15 cellular contexts compared by ENCODE assay signal in the genomic region with DNA sequence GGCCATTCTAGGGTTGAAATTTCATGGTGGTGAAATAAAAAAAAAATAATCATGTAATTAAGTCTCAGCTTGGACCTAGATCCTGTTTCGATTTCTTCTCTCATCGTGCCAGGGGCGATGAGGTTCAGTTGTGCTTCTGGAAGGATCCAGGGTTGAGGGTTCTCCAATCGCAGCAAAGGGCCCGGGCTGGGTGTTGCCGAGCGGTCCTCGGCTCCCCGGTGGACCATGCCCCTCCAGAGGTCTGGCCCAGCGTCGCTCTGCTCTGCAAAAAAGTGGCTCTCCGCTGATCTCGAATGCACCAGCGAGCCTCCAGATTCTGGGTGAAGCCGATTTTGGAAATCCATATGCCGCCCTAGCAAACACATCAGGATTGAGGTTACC. TPM values are rescaled to one million over a fixed set of nuclear protein-coding genes. Genes with fewer than 3 reads are reported as not detected.
DNase-seq lines count a peak whose midpoint lies in the region; ATAC-seq and TF ChIP-seq lines count a peak whose summit lies in the region.
"Had no signal": no experiment of that assay in that cellular context is flagged by ENCODE, and none has a peak within 500 bp of the region (broad histone marks: within the 10 kb centered on the region; RNA-seq: fewer than 3 reads in every experiment).

No MANE protein-coding gene starts in this region.

- H3K9me3 Mint-ChIP-seq in naive B cell: peaks cover 0 to 3% (median 0%) of the 10 kb centered on the region in 7 donors
- H3K9me3 Mint-ChIP-seq: activated B cell treated with CpG ODN at 0.5 μM for 24 hours; central memory CD8-positive, alpha-beta T cell had no signal

- ATAC-seq in naive B cell (ENCODE audit: low read depth in 2 of 2) (no peak), GM19455 (IDR thresholded peaks at IDR 0.05; ENCODE audit: unreplicated experiment) (no peak)
- ATAC-seq: left colon had no signal

- H3K4me3 ChIP-seq in epithelial cell of proximal tubule (ENCODE audit: low read depth, low read length): peak overlapping the region; percentile 46
- H3K4me3 ChIP-seq: SJSA1 had no signal

- peaks cover 4 to 10% (median 9%) of the 10 kb centered on the region in 3 donors for H3K4me1 Mint-ChIP-seq in naive B cell
- H3K4me1 Mint-ChIP-seq: central memory CD8-positive, alpha-beta T cell had no signal

- no peaks in the 10 kb centered on the region for H3K36me3 Mint-ChIP-seq in naive B cell

- H3K27ac Mint-ChIP-seq in naive B cell: no peak overlapping the region
- H3K27ac Mint-ChIP-seq: activated B cell treated with CpG ODN at 0.5 μM for 24 hours had no signal

- peaks cover 46 to 82% (median 56%) of the 10 kb centered on the region in 3 donors for H3K27me3 Mint-ChIP-seq in naive B cell

- TF ChIP-seq CTCF in epithelial cell of proximal tubule (conservative IDR thresholded peaks at IDR 0.05; ENCODE audit: low read depth, low read length): no peak

- H3K4me3 Mint-ChIP-seq in naive B cell: peak overlapping the region; percentile 12 to 77 (median 36)
- H3K4me3 Mint-ChIP-seq: activated B cell treated with CpG ODN at 0.5 μM for 24 hours; central memory CD8-positive, alpha-beta T cell had no signal

- DNase-seq in AG08395 (ENCODE audit: low spot score) (peak; percentile 46), GM03348 (ENCODE audit: low spot score) (peak; percentile 71), epithelial cell of proximal tubule (ENCODE audit: low read depth) (no peak), naive B cell (no peak), SK-N-DZ (ENCODE audit: low spot score) (no peak), SIG-M5 (lab: John Stamatoyannopoulos, UW) (no peak), DMS153 (lab: John Stamatoyannopoulos, UW) (no peak)
- DNase-seq: activated B cell treated with CpG ODN at 0.5 μM for 24 hours; left colon; NCI-H774; stimulated activated CD4-positive, alpha-beta T cell treated with anti-CD3 and anti-CD28 coated beads, Interleukin-1b, Interleukin-23, amount 100 ng/mL, for 48 hours; stimulated activated naive CD4-positive, alpha-beta T cell had no signal

RNA-seq across cellular contexts. Expression of a gene that starts 39.0 kb away (rescaled TPM):
- not detected in 2 replicates for total RNA-seq in epithelial cell of proximal tubule
- polyA plus RNA-seq in naive B cell (ENCODE audit: low read depth in 6 of 6): not detected
- 0.51 and 0.89 TPM in 2 replicates for polyA plus RNA-seq in SK-N-DZ (2014; cell fraction: cytosol; rRNA removed)
- polyA plus RNA-seq in SK-N-DZ (2014; cell fraction: nucleus; rRNA removed): 0.50 TPM in 1 of 2 replicates, not detected in the other
- total RNA-seq: activated B cell treated with CpG ODN at 0.5 μM for 24 hours, left colon had no signal

Comparison
In these comparisons a context has a peak if more than half of its experiments do, and no peak if none do; other contexts are left out.
1. DNase-seq: peak in AG08395 (single experiment) and GM03348 (single experiment); none in epithelial cell of proximal tubule (single experiment), naive B cell (single experiment), SK-N-DZ (single experiment), SIG-M5 (single experiment) and DMS153 (single experiment).